In the genomic region with DNA sequence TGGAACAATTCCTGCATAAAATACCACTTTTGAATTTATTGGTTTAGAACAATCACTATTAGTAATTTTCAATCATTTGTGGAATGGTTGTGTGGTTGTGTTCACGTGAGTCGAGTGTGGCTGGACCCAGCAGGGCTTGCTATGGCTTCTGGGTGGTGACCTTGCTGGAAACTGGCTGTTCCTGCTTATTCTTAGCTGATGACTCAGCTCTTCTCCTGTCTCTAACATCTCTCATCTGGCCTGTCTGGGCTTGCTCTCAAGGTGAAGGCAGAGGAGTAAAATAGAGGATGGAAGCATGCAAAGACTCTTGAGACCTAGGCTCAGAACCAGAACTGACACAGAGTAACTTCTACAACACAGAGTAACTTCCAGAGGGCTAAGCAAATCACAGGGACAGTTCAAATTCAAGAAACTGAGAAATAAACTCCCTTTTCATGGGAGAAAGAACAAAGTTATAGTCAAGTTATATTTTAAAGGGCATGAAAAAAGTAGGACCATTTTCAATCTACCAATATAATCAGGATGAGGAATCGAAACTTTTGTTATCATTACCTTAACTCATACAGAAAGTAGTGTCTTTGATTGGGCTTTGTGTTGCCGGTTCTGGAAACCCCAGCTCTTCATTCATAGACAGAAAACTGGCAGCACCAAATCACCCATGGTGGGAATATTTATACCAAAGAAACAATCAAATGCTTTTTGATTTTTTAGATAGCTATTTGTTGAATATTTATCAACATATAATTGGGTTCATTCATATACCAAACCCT, we compare ENCODE assay signal across 10 cellular contexts.
DNase-seq lines count a peak whose midpoint lies in the region; ATAC-seq and TF ChIP-seq lines count a peak whose summit lies in the region.
"Had no signal": no experiment of that assay in that cellular context is flagged by ENCODE, and none has a peak within 500 bp of the region (broad histone marks: within the 10 kb centered on the region; RNA-seq: fewer than 3 reads in every experiment).

No MANE protein-coding gene starts in this region.

- in situ Hi-C loops in gastrocnemius medialis (cut with MboI; ENCODE audit: low sequenced_read_pairs in 4 of 4) = no loop called here

- H3K36me3 Mint-ChIP-seq in neural crest cell (ENCODE audit: low read depth) = no peaks in the 10 kb centered on the region
- H3K36me3 Mint-ChIP-seq in chondrocyte (ENCODE audit: low read depth) = no peaks in the 10 kb centered on the region

- DNase-seq in ELR (ENCODE audit: low read depth) (peak; percentile 51), HS-5 (ENCODE audit: low read depth) (peak; percentile 13), amniotic epithelial cell (ENCODE audit: low read depth) (peak; percentile 53), neural crest cell (ENCODE audit: low read depth, low spot score) (no peak), gastrocnemius medialis (no peak), AG08396 (ENCODE audit: low spot score) (no peak), chondrocyte (ENCODE audit: low spot score) (no peak)
- DNase-seq: colonic mucosa, NCI-H1436 treated with DMSO at 0.1 percent for 48 hours had no signal

- no peak overlapping the region for H3K4me3 Mint-ChIP-seq in neural crest cell
- H3K4me3 Mint-ChIP-seq in chondrocyte (ENCODE audit: unreplicated experiment) = no peak overlapping the region

- no peaks in the 10 kb centered on the region for H3K36me3 ChIP-seq in gastrocnemius medialis
- H3K36me3 ChIP-seq: colonic mucosa had no signal

- H3K27me3 ChIP-seq in gastrocnemius medialis = no peaks in the 10 kb centered on the region
- H3K27me3 ChIP-seq: colonic mucosa had no signal

- H3K9me3 ChIP-seq in gastrocnemius medialis = no peaks in the 10 kb centered on the region
- H3K9me3 ChIP-seq: colonic mucosa had no signal

- intact Hi-C loops in gastrocnemius medialis (cut with DNase I; ENCODE audit: low total_unique reads) = no loop called here

- H3K4me1 Mint-ChIP-seq in neural crest cell (peaks cover 5% of the 10 kb centered on the region), chondrocyte (ENCODE audit: low read depth) (peaks cover 3% of the 10 kb centered on the region)

- no peak for TF ChIP-seq POLR2A in gastrocnemius medialis (IDR thresholded peaks at IDR 0.05)

- TF ChIP-seq CTCF in neural crest cell (conservative IDR thresholded peaks at IDR 0.05) = no peak
- no peak for TF ChIP-seq CTCF in gastrocnemius medialis (IDR thresholded peaks at IDR 0.05 in 4 of 5, conservative IDR thresholded peaks at IDR 0.05 in 1 of 5)
- no peak for TF ChIP-seq CTCF in chondrocyte (IDR thresholded peaks at IDR 0.05)

- ATAC-seq in GM21515 (IDR thresholded peaks at IDR 0.05; ENCODE audit: unreplicated experiment) (no peak), gastrocnemius medialis (no peak)

- no peaks in the 10 kb centered on the region for H3K27me3 Mint-ChIP-seq in neural crest cell (ENCODE audit: low read depth)
- no peaks in the 10 kb centered on the region for H3K27me3 Mint-ChIP-seq in chondrocyte (ENCODE audit: low read depth)

- no peak overlapping the region for H3K4me3 ChIP-seq in gastrocnemius medialis
- H3K4me3 ChIP-seq: colonic mucosa had no signal

- H3K9me3 Mint-ChIP-seq in neural crest cell (no peaks in the 10 kb centered on the region), chondrocyte (ENCODE audit: low read depth) (no peaks in the 10 kb centered on the region)

- no peak overlapping the region for H3K27ac ChIP-seq in gastrocnemius medialis
- H3K27ac ChIP-seq: colonic mucosa had no signal

- no peaks in the 10 kb centered on the region for H3K4me1 ChIP-seq in gastrocnemius medialis
- H3K4me1 ChIP-seq: colonic mucosa had no signal

- H3K27ac Mint-ChIP-seq in neural crest cell (ENCODE audit: unreplicated experiment) (peak overlapping the region; percentile 31), chondrocyte (ENCODE audit: unreplicated experiment) (no peak overlapping the region)

Comparison
In these comparisons a context has a peak if more than half of its experiments do, and no peak if none do; other contexts are left out.
1. DNase-seq: peak in ELR (single experiment), HS-5 (single experiment) and amniotic epithelial cell (single experiment); none in neural crest cell (single experiment), gastrocnemius medialis (0 of 2), AG08396 (single experiment) and chondrocyte (single experiment).